In genomic region chr7:151435971-151436370, GRCh38 we compare ENCODE assay signal across 31 cellular contexts. TPM values are rescaled to one million over a fixed set of nuclear protein-coding genes. Genes with fewer than 3 reads are reported as not detected.
DNase-seq lines count a peak whose midpoint lies in the region; ATAC-seq and TF ChIP-seq lines count a peak whose summit lies in the region.
"Had no signal": no experiment of that assay in that cellular context is flagged by ENCODE, and none has a peak within 500 bp of the region (broad histone marks: within the 10 kb centered on the region; RNA-seq: fewer than 3 reads in every experiment).

No MANE protein-coding gene starts in this region.

- TF ChIP-seq CTCF in gastroesophageal sphincter (IDR thresholded peaks at IDR 0.05) (no peak), upper lobe of left lung (IDR thresholded peaks at IDR 0.05) (no peak), endothelial cell (IDR thresholded peaks at IDR 0.05; ENCODE audit: unreplicated experiment) (no peak)

- no peaks in the 10 kb centered on the region for H3K27me3 Mint-ChIP-seq in T-helper 17 cell
- peaks cover 4% of the 10 kb centered on the region for H3K27me3 Mint-ChIP-seq in endothelial cell (ENCODE audit: unreplicated experiment)
- H3K27me3 Mint-ChIP-seq in naive thymus-derived CD8-positive, alpha-beta T cell: no peaks in the 10 kb centered on the region
- H3K27me3 Mint-ChIP-seq: activated T-helper 17 cell treated with anti-CD3 and anti-CD28 coated beads, Interleukin-2, amount 50 U/mL, for 72 hours had no signal

- H3K27ac ChIP-seq in gastroesophageal sphincter (peak overlapping the region in 3 of 4 donors; percentile 15 to 61 (median 54)), upper lobe of left lung (peak overlapping the region in 3 of 4 donors; percentile 38 to 71 (median 67))
- H3K27ac ChIP-seq: BLaER1 treated with 17β-estradiol and CSF1 and Interleukin-3, amounts not matched to agents 10 nM and 100 nM; SK-N-MC had no signal

- H3K9me3 ChIP-seq in T-helper 17 cell (ENCODE audit: control insufficient read depth, low read length, poor library complexity, severe bottlenecking): no peaks in the 10 kb centered on the region
- no peaks in the 10 kb centered on the region for H3K9me3 ChIP-seq in gastroesophageal sphincter
- no peaks in the 10 kb centered on the region for H3K9me3 ChIP-seq in upper lobe of left lung
- H3K9me3 ChIP-seq: BLaER1 treated with 17β-estradiol and CSF1 and Interleukin-3, amounts not matched to agents 10 nM and 100 nM; esophagus squamous epithelium had no signal

- WGBS in gastroesophageal sphincter (ENCODE audit: low coverage in 1 of 2), 2 donors: 93 to 100% methylated on average over 2 to 3 of the region's 15 CpGs
- WGBS in upper lobe of left lung, 2 donors: 89 to 90% methylated on average over 4 to 15 of the region's 15 CpGs

- TF ChIP-seq EP300 in gastroesophageal sphincter (IDR thresholded peaks at IDR 0.05) (no peak), upper lobe of left lung (IDR thresholded peaks at IDR 0.05) (no peak)

- H3K27ac Mint-ChIP-seq in T-helper 17 cell: peak overlapping the region; percentile 39
- no peak overlapping the region for H3K27ac Mint-ChIP-seq in endothelial cell (ENCODE audit: unreplicated experiment)
- H3K27ac Mint-ChIP-seq in naive thymus-derived CD8-positive, alpha-beta T cell: peak overlapping the region in 2 of 10 donors; percentile 40 to 77
- H3K27ac Mint-ChIP-seq: activated CD4-positive, alpha-beta memory T cell treated with anti-CD3 and anti-CD28 coated beads, Interleukin-2, amount 10 ng/mL, durations not matched to agents 7 days and 5 days; dendritic cell treated with granulocyte-macrophage colony-stimulating factor and Interleukin-4, amounts not matched to agents 40 ng/mL and 50 ng/mL, for 4 days; endodermal cell; memory B cell; stimulated activated memory B cell treated with anti-CD40 and anti-IgM and Interleukin-4, amounts not matched to agents 10 μg/mL and 1 μg/mL and 100 μg/mL, for 72 hours had no signal

- H3K4me1 Mint-ChIP-seq in T-helper 17 cell (peaks cover 29% of the 10 kb centered on the region), endothelial cell (ENCODE audit: unreplicated experiment) (no peaks in the 10 kb centered on the region)
- H3K4me1 Mint-ChIP-seq in naive thymus-derived CD8-positive, alpha-beta T cell: peaks cover 16 to 68% (median 37%) of the 10 kb centered on the region in 4 donors

- ATAC-seq in T-helper 17 cell: no peak
- no peak for ATAC-seq in gastroesophageal sphincter
- ATAC-seq in upper lobe of left lung (ENCODE audit: low FRiP score in 2 of 2): no peak
- ATAC-seq in HG02852 (IDR thresholded peaks at IDR 0.05; ENCODE audit: unreplicated experiment): no peak
- ATAC-seq in naive thymus-derived CD8-positive, alpha-beta T cell: no peak
- ATAC-seq: activated naive CD4-positive, alpha-beta T cell treated with anti-CD3 and anti-CD28 coated beads, Interleukin-2, amount 50 U/mL, for 72 hours; activated T-helper 17 cell treated with anti-CD3 and anti-CD28 coated beads, Interleukin-2, amount 50 U/mL, for 72 hours; stimulated activated memory B cell treated with anti-CD40 and anti-IgM and Interleukin-4, amounts not matched to agents 10 μg/mL and 1 μg/mL and 100 μg/mL, for 72 hours had no signal

- no peak for TF ChIP-seq POLR2A in gastroesophageal sphincter (IDR thresholded peaks at IDR 0.05)
- no peak for TF ChIP-seq POLR2A in upper lobe of left lung (IDR thresholded peaks at IDR 0.05)

- DNase-seq in T-helper 17 cell (no peak), posterior vena cava (ENCODE audit: low spot score) (peak; percentile 73), upper lobe of left lung (peak in 1 of 2 donors; percentile 74), endothelial cell (ENCODE audit: low spot score) (no peak)
- no peak for DNase-seq in naive thymus-derived CD8-positive, alpha-beta T cell
- DNase-seq: activated CD4-positive, alpha-beta memory T cell treated with anti-CD3 and anti-CD28 coated beads, Interleukin-2, amount 10 ng/mL, durations not matched to agents 7 days and 5 days; activated CD4-positive, CD25-positive, alpha-beta regulatory T cell treated with anti-CD3 and anti-CD28 coated beads, Interleukin-2, amount 50 U/mL, for 72 hours; activated CD8-positive, alpha-beta memory T cell treated with anti-CD3 and anti-CD28 coated beads, Interleukin-2, amount 50 U/mL, for 48 hours; anterior cingulate cortex; caudate nucleus; DMS53; endodermal cell; esophagus squamous epithelium; foreskin melanocyte; Karpas-422; NCI-H1436 treated with DMSO at 0.1 percent for 48 hours; NCI-H2107; NCI-H446 treated with DMSO at 0.1 percent for 48 hours; occipital lobe; stimulated activated CD4-positive, alpha-beta T cell treated with anti-CD3 and anti-CD28 coated beads, Interleukin-12 subunit alpha, Interleukin-12 subunit beta, amount 100 ng/mL, for 4 hours; stimulated activated CD4-positive, alpha-beta T cell treated with anti-CD3 and anti-CD28 coated beads, Interleukin-4, amount 100 ng/mL, for 4 hours had no signal

- H3K4me1 ChIP-seq in gastroesophageal sphincter: peaks cover 0 to 17% (median 17%) of the 10 kb centered on the region in 3 donors
- H3K4me1 ChIP-seq in upper lobe of left lung: peaks cover 10 to 15% (median 14%) of the 10 kb centered on the region in 4 donors

- POLR2A ChIA-PET in naive thymus-derived CD8-positive, alpha-beta T cell (lab: Charles Lee): interaction anchor here (0.7 to 1.4 kb wide), 4 partner anchors 8 to 95 kb away, joined by 3 to 6 read pairs (median 4); no protein-coding TSS in a partner anchor

- no peak overlapping the region for H3K4me3 ChIP-seq in gastroesophageal sphincter
- no peak overlapping the region for H3K4me3 ChIP-seq in upper lobe of left lung
- H3K4me3 ChIP-seq: BLaER1 treated with 17β-estradiol and CSF1 and Interleukin-3, amounts not matched to agents 10 nM and 100 nM; esophagus squamous epithelium; SK-N-MC had no signal

- H3K9me3 Mint-ChIP-seq in endothelial cell (ENCODE audit: unreplicated experiment): no peaks in the 10 kb centered on the region
- no peaks in the 10 kb centered on the region for H3K9me3 Mint-ChIP-seq in naive thymus-derived CD8-positive, alpha-beta T cell
- H3K9me3 Mint-ChIP-seq: activated CD4-positive, alpha-beta memory T cell treated with anti-CD3 and anti-CD28 coated beads, Interleukin-2, amount 10 ng/mL, durations not matched to agents 7 days and 5 days; activated naive CD4-positive, alpha-beta T cell treated with anti-CD3 and anti-CD28 coated beads, Interleukin-2, amount 50 U/mL, for 72 hours; activated T-helper 17 cell treated with anti-CD3 and anti-CD28 coated beads, Interleukin-2, amount 50 U/mL, for 72 hours; dendritic cell treated with granulocyte-macrophage colony-stimulating factor and Interleukin-4, amounts not matched to agents 40 ng/mL and 50 ng/mL, for 4 days; endodermal cell; memory B cell; stimulated activated memory B cell treated with anti-CD40 and anti-IgM and Interleukin-4, amounts not matched to agents 10 μg/mL and 1 μg/mL and 100 μg/mL, for 72 hours had no signal

- peaks cover 26% of the 10 kb centered on the region for H3K27me3 ChIP-seq in gastroesophageal sphincter
- H3K27me3 ChIP-seq in upper lobe of left lung: peaks cover 0 to 4% (median 0%) of the 10 kb centered on the region in 4 donors

- no peaks in the 10 kb centered on the region for H3K36me3 ChIP-seq in gastroesophageal sphincter
- no peaks in the 10 kb centered on the region for H3K36me3 ChIP-seq in upper lobe of left lung
- H3K36me3 ChIP-seq: BLaER1 treated with 17β-estradiol and CSF1 and Interleukin-3, amounts not matched to agents 10 nM and 100 nM; esophagus squamous epithelium had no signal

- H3K4me3 Mint-ChIP-seq in T-helper 17 cell (no peak overlapping the region), endothelial cell (ENCODE audit: unreplicated experiment) (no peak overlapping the region)
- no peak overlapping the region for H3K4me3 Mint-ChIP-seq in naive thymus-derived CD8-positive, alpha-beta T cell
- H3K4me3 Mint-ChIP-seq: activated CD4-positive, alpha-beta memory T cell treated with anti-CD3 and anti-CD28 coated beads, Interleukin-2, amount 10 ng/mL, durations not matched to agents 7 days and 5 days; activated T-helper 17 cell treated with anti-CD3 and anti-CD28 coated beads, Interleukin-2, amount 50 U/mL, for 72 hours; dendritic cell treated with granulocyte-macrophage colony-stimulating factor and Interleukin-4, amounts not matched to agents 40 ng/mL and 50 ng/mL, for 4 days; endodermal cell; memory B cell; stimulated activated memory B cell treated with anti-CD40 and anti-IgM and Interleukin-4, amounts not matched to agents 10 μg/mL and 1 μg/mL and 100 μg/mL, for 72 hours had no signal

- no peaks in the 10 kb centered on the region for H3K36me3 Mint-ChIP-seq in T-helper 17 cell (ENCODE audit: low read depth)
- no peaks in the 10 kb centered on the region for H3K36me3 Mint-ChIP-seq in endothelial cell (ENCODE audit: low read depth, unreplicated experiment)
- H3K36me3 Mint-ChIP-seq in naive thymus-derived CD8-positive, alpha-beta T cell: no peaks in the 10 kb centered on the region
- H3K36me3 Mint-ChIP-seq: activated naive CD4-positive, alpha-beta T cell treated with anti-CD3 and anti-CD28 coated beads, Interleukin-2, amount 50 U/mL, for 72 hours; memory B cell; stimulated activated memory B cell treated with anti-CD40 and anti-IgM and Interleukin-4, amounts not matched to agents 10 μg/mL and 1 μg/mL and 100 μg/mL, for 72 hours had no signal

- intact Hi-C loops in posterior vena cava (cut with DNase I): no loop called here

RNA-seq across cellular contexts. Expression of gene CRYGN, which starts 4.0 kb away (rescaled TPM):
- total RNA-seq in T-helper 17 cell (under 1 TPM in 1 of 2 donors, not detected in 1; 0.99 TPM), gastroesophageal sphincter (1 to 10 TPM in 1 of 4 donors, under 1 TPM in 1, not detected in 2; 0.27 to 4.4 TPM), posterior vena cava (1 to 10 TPM in 1 of 2 donors, under 1 TPM in 1; 0.42 to 1.1 TPM), upper lobe of left lung (under 1 TPM in 2 of 6 donors, not detected in 4; 0.43 to 0.61 TPM), endothelial cell (ENCODE audit: unreplicated experiment) (not detected)
- 1 to 10 TPM in 1 of 2 experiments, under 1 TPM in 1; 0.39 to 1.2 TPM for total RNA-seq in naive thymus-derived CD8-positive, alpha-beta T cell
- under 1 TPM; 0.35 to 0.69 (median 0.65) TPM for polyA plus RNA-seq in naive thymus-derived CD8-positive, alpha-beta T cell
- total RNA-seq: activated T-helper 17 cell treated with anti-CD3 and anti-CD28 coated beads, Interleukin-2, amount 50 U/mL, for 72 hours; occipital lobe; T-helper 1 cell treated with Interleukin-12 subunit alpha and Interleukin-12 subunit beta and Interleukin-4 antibody, amounts not matched to agents 30 ng/mL and 1 ng/mL, for 36 hours had no signal

RNA-seq across cellular contexts. Expression of gene WDR86, which starts 26.1 kb away (rescaled TPM):
- total RNA-seq in T-helper 17 cell (10 to 100 TPM in 1 of 2 donors, 1 to 10 TPM in 1; 9.7 to 24.4 TPM), gastroesophageal sphincter (1 to 10 TPM; 2.6 to 8.2 (median 5.9) TPM), posterior vena cava (1 to 10 TPM; 4.1 to 6.2 TPM), upper lobe of left lung (10 to 100 TPM in 1 of 6 donors, 1 to 10 TPM in 5; 1.1 to 17.4 (median 3.9) TPM), endothelial cell (ENCODE audit: unreplicated experiment) (57.0 TPM)
- total RNA-seq in naive thymus-derived CD8-positive, alpha-beta T cell: under 1 TPM; 0.47 to 0.85 TPM
- 1 to 10 TPM in 1 of 3 donors, under 1 TPM in 2; 0.67 to 1.2 (median 0.81) TPM for polyA plus RNA-seq in naive thymus-derived CD8-positive, alpha-beta T cell
- total RNA-seq: activated naive CD4-positive, alpha-beta T cell treated with anti-CD3 and anti-CD28 coated beads, Interleukin-2, amount 50 U/mL, for 72 hours; T-helper 1 cell treated with Interleukin-12 subunit alpha and Interleukin-12 subunit beta and Interleukin-4 antibody, amounts not matched to agents 30 ng/mL and 1 ng/mL, for 36 hours had no signal
